7 cellular contexts compared by ENCODE assay signal in the genomic region with DNA sequence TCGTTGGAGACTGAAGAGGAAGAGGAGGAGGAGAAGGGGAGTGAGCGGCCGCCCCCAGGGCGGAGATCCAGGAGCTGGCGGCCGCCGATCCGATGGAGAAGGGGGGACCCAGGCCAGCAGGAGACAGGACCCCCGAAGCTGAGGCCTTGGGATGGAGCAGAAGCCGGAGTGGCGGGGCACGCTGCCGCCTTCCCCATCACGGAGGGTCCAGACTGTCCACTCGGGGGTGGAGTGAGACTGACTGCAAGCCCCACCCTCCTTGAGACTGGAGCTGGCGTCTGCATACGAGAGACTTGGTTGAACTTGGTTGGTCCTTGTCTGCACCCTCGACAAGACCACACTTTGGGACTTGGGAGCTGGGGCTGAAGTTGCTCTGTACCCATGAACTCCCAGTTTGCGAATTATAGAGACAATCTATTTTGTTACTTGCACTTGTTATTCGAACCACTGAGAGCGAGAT. TPM values are rescaled to one million over a fixed set of nuclear protein-coding genes. Genes with fewer than 3 reads are reported as not detected.
DNase-seq lines count a peak whose midpoint lies in the region; ATAC-seq and TF ChIP-seq lines count a peak whose summit lies in the region.

No MANE protein-coding gene starts in this region.

- H3K27me3 ChIP-seq in esophagus (ENCODE audit: control insufficient read depth in 1 of 2, insufficient read depth in 2 of 2, low read length in 2 of 2), result no peaks in the 10 kb centered on the region
- H3K27me3 ChIP-seq in foreskin keratinocyte, result no peaks in the 10 kb centered on the region

- H3K36me3 Mint-ChIP-seq in nephron (ENCODE audit: low read depth), result no peaks in the 10 kb centered on the region

- H3K27me3 Mint-ChIP-seq in nephron (ENCODE audit: low read depth), result peaks cover 41% of the 10 kb centered on the region

- no peaks in the 10 kb centered on the region for H3K9me3 Mint-ChIP-seq in nephron

- H3K27ac ChIP-seq in esophagus (ENCODE audit: low read depth in 2 of 2, low read length in 1 of 2) (peak overlapping the region; percentile 94 to 97), foreskin keratinocyte (no peak overlapping the region)

- peaks cover 19% of the 10 kb centered on the region for H3K4me1 Mint-ChIP-seq in nephron

- H3K4me1 ChIP-seq in esophagus (ENCODE audit: control insufficient read depth in 2 of 2, insufficient read depth in 2 of 2, low read length in 1 of 2) (peaks cover 0 to 5% of the 10 kb centered on the region in 2 donors), foreskin keratinocyte (peaks cover 5% of the 10 kb centered on the region)

- peak overlapping the region; percentile 90 to 91 for H3K4me3 ChIP-seq in esophagus (ENCODE audit: low read depth in 1 of 2, low read length in 2 of 2)

- peak overlapping the region; percentile 64 to 76 (median 66) for H3K27ac Mint-ChIP-seq in nephron

- H3K9me3 ChIP-seq in esophagus (ENCODE audit: control insufficient read depth in 2 of 2, insufficient read depth in 1 of 2, low read depth in 1 of 2, low read length in 1 of 2), result peaks cover 0 to 4% of the 10 kb centered on the region in 2 donors

- WGBS in esophagus, 2 donors, result 22 to 29% methylated on average over 18 to 21 of the region's 21 CpGs

- TF ChIP-seq CTCF in nephron (IDR thresholded peaks at IDR 0.05; ENCODE audit: unreplicated experiment in 3 of 3) (no peak), foreskin keratinocyte (conservative IDR thresholded peaks at IDR 0.05) (no peak)

- no peak for ATAC-seq in GM18867 (IDR thresholded peaks at IDR 0.05; ENCODE audit: unreplicated experiment)
- no peak for ATAC-seq in foreskin keratinocyte

- H3K4me3 Mint-ChIP-seq in nephron, result peak overlapping the region; percentile 93 to 97 (median 96)

- H3K36me3 ChIP-seq in esophagus (ENCODE audit: control insufficient read depth in 2 of 2, insufficient read depth in 2 of 2, low read length in 1 of 2), result no peaks in the 10 kb centered on the region

- DNase-seq in HCEC 1CT (peak; percentile 22), NCI-H1694 treated with DMSO at 0.1 percent for 48 hours (lab: John Stamatoyannopoulos, UW) (no peak), foreskin keratinocyte (no peak)
- peak; percentile 29 for DNase-seq in activated CD4-positive, alpha-beta T cell treated with anti-CD3 and anti-CD28 coated beads, Interleukin-2, amount 50 U/mL, for 1 hour

RNA-seq across cellular contexts. Expression of a gene that starts 1.8 kb away (rescaled TPM):
- 10 to 100 TPM; 37.6 to 62.6 TPM for polyA plus RNA-seq in esophagus
- 39.5 and 40.9 TPM in 2 replicates for total RNA-seq in foreskin keratinocyte
- polyA plus RNA-seq in foreskin keratinocyte, result 49.8 and 51.1 TPM in 2 replicates

RNA-seq across cellular contexts. Expression of a gene that starts 21.0 kb away (rescaled TPM):
- 10 to 100 TPM; 23.2 to 32.3 TPM for polyA plus RNA-seq in esophagus
- total RNA-seq in foreskin keratinocyte, result 134 and 170 TPM in 2 replicates
- polyA plus RNA-seq in foreskin keratinocyte, result 74.5 and 96.6 TPM in 2 replicates

RNA-seq across cellular contexts. Expression of a gene that starts 50.4 kb away (rescaled TPM):
- polyA plus RNA-seq in esophagus (10 to 100 TPM; 52.0 to 86.8 TPM), foreskin keratinocyte (280 and 281 TPM in 2 replicates)
- total RNA-seq in foreskin keratinocyte, result 130 and 149 TPM in 2 replicates

Comparison
In these comparisons a context has a peak if more than half of its experiments do, and no peak if none do; other contexts are left out.
1. DNase-seq: peak in HCEC 1CT (single experiment) and activated CD4-positive, alpha-beta T cell treated with anti-CD3 and anti-CD28 coated beads, Interleukin-2, amount 50 U/mL, for 1 hour (single experiment); none in NCI-H1694 treated with DMSO at 0.1 percent for 48 hours (single experiment) and foreskin keratinocyte (0 of 2).